23 cellular contexts compared by ENCODE assay signal in the genomic region with DNA sequence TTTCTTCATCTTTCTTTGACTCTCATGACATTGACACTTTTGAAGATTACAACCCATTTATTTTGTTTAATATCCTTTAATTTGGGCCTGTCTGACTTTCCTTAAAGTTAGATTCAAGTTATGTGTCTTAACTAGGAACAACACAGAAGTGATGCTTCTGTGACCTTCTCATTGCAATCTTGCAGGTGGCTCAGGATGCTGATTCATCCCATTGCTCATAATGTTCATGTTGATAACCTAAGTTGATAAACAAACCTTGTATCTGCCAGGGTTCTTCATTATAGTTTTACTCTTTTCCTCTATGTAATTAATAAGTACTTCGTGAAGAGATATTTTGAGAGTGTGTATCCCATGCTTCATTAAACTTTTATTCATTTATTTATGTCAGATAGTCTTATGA.
DNase-seq lines count a peak whose midpoint lies in the region; ATAC-seq, FAIRE-seq and TF ChIP-seq lines count a peak whose summit lies in the region.
"Had no signal": no experiment of that assay in that cellular context is flagged by ENCODE, and none has a peak within 500 bp of the region (broad histone marks: within the 10 kb centered on the region; RNA-seq: fewer than 3 reads in every experiment).

No MANE protein-coding gene starts in this region.

- H3K4me3 ChIP-seq in A549: no peak overlapping the region
- no peak overlapping the region for H3K4me3 ChIP-seq in K562
- H3K4me3 ChIP-seq: BLaER1 treated with 17β-estradiol and CSF1 and Interleukin-3, amounts not matched to agents 10 nM and 100 nM; Peyer's patch had no signal

- H2AFZ ChIP-seq in K562 (ENCODE audit: low read depth, low read length): no peak overlapping the region

- H3K36me3 ChIP-seq in K562 (ENCODE audit: control insufficient read depth, insufficient read depth, low read length): no peaks in the 10 kb centered on the region
- H3K36me3 ChIP-seq: BLaER1 treated with 17β-estradiol and CSF1 and Interleukin-3, amounts not matched to agents 10 nM and 100 nM; Peyer's patch had no signal

- no peaks in the 10 kb centered on the region for H4K20me1 ChIP-seq in K562 (replicated peaks; ENCODE audit: control insufficient read depth, insufficient read depth, low read length)
- H4K20me1 ChIP-seq: BLaER1 treated with 17β-estradiol and CSF1 and Interleukin-3, amounts not matched to agents 10 nM and 100 nM had no signal

- WGBS in A549 (ENCODE audit: missing lambda C conversion rate): 70% methylated on average over 1 of the region's 1 CpG
- WGBS in K562 (ENCODE audit: insufficient coverage, low coverage, missing lambda C conversion rate): 3% methylated on average over 1 of the region's 1 CpG

- H3K9me3 ChIP-seq in A549: peaks cover 17% of the 10 kb centered on the region
- no peaks in the 10 kb centered on the region for H3K9me3 ChIP-seq in K562 (replicated peaks; ENCODE audit: control insufficient read depth, insufficient read depth, low read depth, low read length)
- H3K9me3 ChIP-seq: Peyer's patch, SK-N-SH had no signal

- no peaks in the 10 kb centered on the region for H3K9me1 ChIP-seq in K562 (ENCODE audit: control insufficient read depth, insufficient read depth, low read length)

- TF ChIP-seq POLR2A in A549 (IDR thresholded peaks at IDR 0.05; ENCODE audit: low read length) (no peak), K562 (conservative IDR thresholded peaks at IDR 0.05) (no peak)

- H3K79me2 ChIP-seq in K562 (ENCODE audit: control insufficient read depth, insufficient read depth, low read length): no peaks in the 10 kb centered on the region

- in situ Hi-C loops in K562 (cut with MboI): no loop called here

- H3K4me2 ChIP-seq in A549 (no peak overlapping the region), K562 (ENCODE audit: insufficient read depth, low read length) (no peak overlapping the region)
- H3K4me2 ChIP-seq: BLaER1 treated with 17β-estradiol and CSF1 and Interleukin-3, amounts not matched to agents 10 nM and 100 nM; SK-N-SH had no signal

- TF ChIP-seq CTCF in A549 (IDR thresholded peaks at IDR 0.05) (no peak), K562 (IDR thresholded peaks at IDR 0.05 in 2 of 3, conservative IDR thresholded peaks at IDR 0.05 in 1 of 3; ENCODE audit: insufficient read depth in 2 of 3, low read depth in 1 of 3, low read length in 3 of 3) (no peak)

- BruUV-seq in K562 (replicated peaks; lab: Mats Ljungman, UMichigan): no TSS peak

- 0 out of 3 replicates have a peak, but pooled peaks cover 4% of the 10 kb centered on the region for H3K4me1 ChIP-seq in A549
- peaks cover 0 to 5% of the 10 kb centered on the region in 2 experiments; a peak in 2 of 5 replicates for H3K4me1 ChIP-seq in K562 (replicated peaks in 1 of 2; ENCODE audit: control insufficient read depth in 2 of 2, insufficient read depth in 2 of 2, low read length in 2 of 2)
- H3K4me1 ChIP-seq: Peyer's patch had no signal

- CTCF ChIA-PET in A549 (lab: Yijun Ruan, JAX) (interaction anchor here (1.2 to 2.3 kb wide), 2 partner anchors 15 to 153 kb away, joined by 3 to 9 read pairs; no protein-coding TSS in a partner anchor), K562 (lab: Yijun Ruan, JAX; ENCODE audit: low intra/inter-chr PET ratio) (no interaction called here)

- DNase-seq in A549 (ENCODE audit: low read depth in 1 of 2, low spot score in 1 of 2) (peak in 1 of 2 experiments; percentile 27), M059J (ENCODE audit: low read depth) (peak; percentile 48), K562 (ENCODE audit: extremely low read depth in 1 of 4, low spot score in 3 of 4) (no peak), iris pigment epithelial cell (ENCODE audit: low read depth) (peak; percentile 12), NOMO-1 treated with DMSO at 0.1 percent for 48 hours (lab: John Stamatoyannopoulos, UW; ENCODE audit: unreplicated experiment) (no peak)
- DNase-seq: AML-193; CD4-positive, alpha-beta T cell; GDM1; MM.1S; NCI-H1694; NCI-H2029 treated with DMSO at 0.1 percent for 48 hours; NCI-H446 treated with DMSO at 0.1 percent for 48 hours; NCI-H526; Peyer's patch; SK-N-SH had no signal

- no peak overlapping the region for H3K27ac ChIP-seq in A549
- no peak overlapping the region for H3K27ac ChIP-seq in K562 (ENCODE audit: extremely low read depth, low read depth, low read length)
- H3K27ac ChIP-seq: BLaER1 treated with 17β-estradiol and CSF1 and Interleukin-3, amounts not matched to agents 10 nM and 100 nM; Peyer's patch had no signal

- peaks cover 0 to 23% of the 10 kb centered on the region in 2 experiments; a peak in 2 of 5 replicates for H3K27me3 ChIP-seq in K562 (ENCODE audit: control insufficient read depth in 2 of 2, insufficient read depth in 2 of 2, low read length in 2 of 2)
- H3K27me3 ChIP-seq: BLaER1 treated with 17β-estradiol and CSF1 and Interleukin-3, amounts not matched to agents 10 nM and 100 nM; Peyer's patch had no signal

- TF ChIP-seq EP300 in A549 (IDR thresholded peaks at IDR 0.05) (no peak), K562 (IDR thresholded peaks at IDR 0.05; ENCODE audit: low read length) (no peak)

- intact Hi-C loops in K562 (cut with micrococcal nuclease): no loop called here

- TF ChIP-seq RAD21 in A549 (conservative IDR thresholded peaks at IDR 0.05 in 1 of 2, IDR thresholded peaks at IDR 0.05 in 1 of 2): no peak
- TF ChIP-seq RAD21 in K562 (CRISPR knock-in tag; conservative IDR thresholded peaks at IDR 0.05 in 1 of 2, IDR thresholded peaks at IDR 0.05 in 1 of 2): no peak

- peak; percentile 92 for FAIRE-seq in A549 (lab: Jason Lieb, UNC)
- FAIRE-seq in K562 (lab: Jason Lieb, UNC): peak; percentile 67
- FAIRE-seq: A204.1, D721Med, GM12891, GM19239, HepG2 had no signal

- ATAC-seq in A549: no peak
- no peak for ATAC-seq in K562
- no peak for ATAC-seq in HG03139 (IDR thresholded peaks at IDR 0.05; ENCODE audit: unreplicated experiment)
- ATAC-seq in GM19324 (IDR thresholded peaks at IDR 0.05; ENCODE audit: low FRiP score, unreplicated experiment): no peak
- ATAC-seq: HepG2 had no signal

- POLR2A ChIA-PET in A549 (lab: Yijun Ruan, JAX) (no interaction called here), K562 (lab: Yijun Ruan, JAX) (no interaction called here)

- H3K9ac ChIP-seq in K562 (ENCODE audit: insufficient read depth in 1 of 2, low read depth in 2 of 2, low read length in 2 of 2): no peak overlapping the region
- H3K9ac ChIP-seq: BLaER1 treated with 17β-estradiol and CSF1 and Interleukin-3, amounts not matched to agents 10 nM and 100 nM; SK-N-SH had no signal

TF ChIP-seq in A549, 52 proteins besides CTCF, POLR2A, EP300 and RAD21 (continues in another document):
- TF ChIP-seq, protein P1, sequence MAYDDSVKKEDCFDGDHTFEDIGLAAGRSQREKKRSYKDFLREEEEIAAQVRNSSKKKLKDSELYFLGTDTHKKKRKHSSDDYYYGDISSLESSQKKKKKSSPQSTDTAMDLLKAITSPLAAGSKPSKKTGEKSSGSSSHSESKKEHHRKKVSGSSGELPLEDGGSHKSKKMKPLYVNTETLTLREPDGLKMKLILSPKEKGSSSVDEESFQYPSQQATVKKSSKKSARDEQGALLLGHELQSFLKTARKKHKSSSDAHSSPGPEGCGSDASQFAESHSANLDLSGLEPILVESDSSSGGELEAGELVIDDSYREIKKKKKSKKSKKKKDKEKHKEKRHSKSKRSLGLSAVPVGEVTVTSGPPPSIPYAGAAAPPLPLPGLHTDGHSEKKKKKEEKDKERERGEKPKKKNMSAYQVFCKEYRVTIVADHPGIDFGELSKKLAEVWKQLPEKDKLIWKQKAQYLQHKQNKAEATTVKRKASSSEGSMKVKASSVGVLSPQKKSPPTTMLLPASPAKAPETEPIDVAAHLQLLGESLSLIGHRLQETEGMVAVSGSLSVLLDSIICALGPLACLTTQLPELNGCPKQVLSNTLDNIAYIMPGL (CRISPR knock-in tag; IDR thresholded peaks at IDR 0.05; ENCODE audit: borderline replicate concordance): no peak
- TF ChIP-seq TP53 (CRISPR knock-in tag; IDR thresholded peaks at IDR 0.05): no peak
- no peak for TF ChIP-seq CHD2 (IDR thresholded peaks at IDR 0.05; ENCODE audit: low read length, partially characterized antibody)
- TF ChIP-seq POLR2AphosphoS2 (conservative IDR thresholded peaks at IDR 0.05; ENCODE audit: low read length): no peak
- no peak for TF ChIP-seq USF2 (IDR thresholded peaks at IDR 0.05)
- TF ChIP-seq ZNF302 (CRISPR knock-in tag; IDR thresholded peaks at IDR 0.05): no peak

TF ChIP-seq in K562, 482 proteins besides CTCF, POLR2A, EP300 and RAD21 (continues in another document):
- TF ChIP-seq, protein P2, sequence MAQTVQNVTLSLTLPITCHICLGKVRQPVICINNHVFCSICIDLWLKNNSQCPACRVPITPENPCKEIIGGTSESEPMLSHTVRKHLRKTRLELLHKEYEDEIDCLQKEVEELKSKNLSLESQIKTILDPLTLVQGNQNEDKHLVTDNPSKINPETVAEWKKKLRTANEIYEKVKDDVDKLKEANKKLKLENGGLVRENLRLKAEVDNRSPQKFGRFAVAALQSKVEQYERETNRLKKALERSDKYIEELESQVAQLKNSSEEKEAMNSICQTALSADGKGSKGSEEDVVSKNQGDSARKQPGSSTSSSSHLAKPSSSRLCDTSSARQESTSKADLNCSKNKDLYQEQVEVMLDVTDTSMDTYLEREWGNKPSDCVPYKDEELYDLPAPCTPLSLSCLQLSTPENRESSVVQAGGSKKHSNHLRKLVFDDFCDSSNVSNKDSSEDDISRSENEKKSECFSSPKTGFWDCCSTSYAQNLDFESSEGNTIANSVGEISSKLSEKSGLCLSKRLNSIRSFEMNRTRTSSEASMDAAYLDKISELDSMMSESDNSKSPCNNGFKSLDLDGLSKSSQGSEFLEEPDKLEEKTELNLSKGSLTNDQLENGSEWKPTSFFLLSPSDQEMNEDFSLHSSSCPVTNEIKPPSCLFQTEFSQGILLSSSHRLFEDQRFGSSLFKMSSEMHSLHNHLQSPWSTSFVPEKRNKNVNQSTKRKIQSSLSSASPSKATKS (CRISPR knock-in tag; IDR thresholded peaks at IDR 0.05): no peak
- peak; percentile 88 for TF ChIP-seq FOSL1 (tag; conservative IDR thresholded peaks at IDR 0.05)
- no peak for TF ChIP-seq RFX7 (CRISPR knock-in tag; IDR thresholded peaks at IDR 0.05)
- TF ChIP-seq, protein P3, sequence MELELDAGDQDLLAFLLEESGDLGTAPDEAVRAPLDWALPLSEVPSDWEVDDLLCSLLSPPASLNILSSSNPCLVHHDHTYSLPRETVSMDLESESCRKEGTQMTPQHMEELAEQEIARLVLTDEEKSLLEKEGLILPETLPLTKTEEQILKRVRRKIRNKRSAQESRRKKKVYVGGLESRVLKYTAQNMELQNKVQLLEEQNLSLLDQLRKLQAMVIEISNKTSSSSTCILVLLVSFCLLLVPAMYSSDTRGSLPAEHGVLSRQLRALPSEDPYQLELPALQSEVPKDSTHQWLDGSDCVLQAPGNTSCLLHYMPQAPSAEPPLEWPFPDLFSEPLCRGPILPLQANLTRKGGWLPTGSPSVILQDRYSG (tag; conservative IDR thresholded peaks at IDR 0.05; ENCODE audit: low read depth): no peak
- TF ChIP-seq MAFG (tag; conservative IDR thresholded peaks at IDR 0.05): 0 out of 2 replicates have a peak, but pooled peaks have one; percentile 23
- TF ChIP-seq TRIM28 (IDR thresholded peaks at IDR 0.05): no peak
- TF ChIP-seq SMAD2 (IDR thresholded peaks at IDR 0.05; ENCODE audit: low read depth, low read length): no peak
- no peak for TF ChIP-seq RBM34 (IDR thresholded peaks at IDR 0.05; ENCODE audit: borderline replicate concordance, insufficient read depth, low read length)
- TF ChIP-seq ZNF830 (CRISPR knock-in tag; IDR thresholded peaks at IDR 0.05): no peak

Comparison
In these comparisons a context has a peak if more than half of its experiments do, and no peak if none do; other contexts are left out.
1. DNase-seq: peak in M059J (single experiment) and iris pigment epithelial cell (single experiment); none in K562 (0 of 4) and NOMO-1 treated with DMSO at 0.1 percent for 48 hours (single experiment).